Comparison of ENCODE assay signal across 9 cellular contexts in genomic region chr21:36747114-36747814, GRCh38. TPM values are rescaled to one million over a fixed set of nuclear protein-coding genes. Genes with fewer than 3 reads are reported as not detected.
DNase-seq lines count a peak whose midpoint lies in the region; ATAC-seq and TF ChIP-seq lines count a peak whose summit lies in the region.
"Had no signal": no experiment of that assay in that cellular context is flagged by ENCODE, and none has a peak within 500 bp of the region (broad histone marks: within the 10 kb centered on the region; RNA-seq: fewer than 3 reads in every experiment).

No MANE protein-coding gene starts in this region.

- H3K4me1 ChIP-seq in right cardiac atrium (ENCODE audit: control insufficient read depth, insufficient read depth, low read length), result no peaks in the 10 kb centered on the region

- POLR2A ChIA-PET in activated CD8-positive, alpha-beta T cell treated with anti-CD3 and anti-CD28 coated beads, Interleukin-2, amount 10 ng/mL, durations not matched to agents 7 days and 5 days (lab: Charles Lee), result no interaction called here

- no peaks in the 10 kb centered on the region for H3K9me3 ChIP-seq in right cardiac atrium (ENCODE audit: control insufficient read depth, low read length)

- H3K4me1 Mint-ChIP-seq in activated CD8-positive, alpha-beta T cell treated with anti-CD3 and anti-CD28 coated beads, Interleukin-2, amount 10 ng/mL, durations not matched to agents 7 days and 5 days (ENCODE audit: low read depth), result peaks cover 9% of the 10 kb centered on the region

- CTCF ChIA-PET in activated CD8-positive, alpha-beta T cell treated with anti-CD3 and anti-CD28 coated beads, Interleukin-2, amount 10 ng/mL, durations not matched to agents 7 days and 5 days (lab: Charles Lee), result interaction anchor here (1.4 to 1.9 kb wide), 3 partner anchors 11 to 108 kb away, joined by 3 to 4 read pairs (median 4); no protein-coding TSS in a partner anchor

- TF ChIP-seq CTCF in HFF-Myc (IDR thresholded peaks at IDR 0.05; ENCODE audit: low read depth, low read length, missing control alignments) (no peak), GM10266 (IDR thresholded peaks at IDR 0.05; ENCODE audit: control insufficient read depth, insufficient read depth, low read depth, missing control alignments) (no peak)

- TF ChIP-seq POLR2A in GM18505 (IDR thresholded peaks at IDR 0.05; ENCODE audit: borderline replicate concordance, extremely low read depth, insufficient read depth, insufficient read length), result no peak

- intact Hi-C loops in right cardiac atrium (cut with DNase I), result loop anchor here in 1 of 4 donors (10.0 kb wide), 1 partner anchor 178 kb away; no protein-coding TSS in a partner anchor

- 9% methylated on average over 61 of the region's 61 CpGs for WGBS in right cardiac atrium

- peak overlapping the region; percentile 45 for H3K4me3 Mint-ChIP-seq in activated CD8-positive, alpha-beta T cell treated with anti-CD3 and anti-CD28 coated beads, Interleukin-2, amount 10 ng/mL, durations not matched to agents 7 days and 5 days

- no peak overlapping the region for H3K27ac Mint-ChIP-seq in activated CD8-positive, alpha-beta T cell treated with anti-CD3 and anti-CD28 coated beads, Interleukin-2, amount 10 ng/mL, durations not matched to agents 7 days and 5 days

- H3K36me3 Mint-ChIP-seq in activated CD8-positive, alpha-beta T cell treated with anti-CD3 and anti-CD28 coated beads, Interleukin-2, amount 10 ng/mL, durations not matched to agents 7 days and 5 days (ENCODE audit: low read depth), result no peaks in the 10 kb centered on the region

- DNase-seq in HFF-Myc (ENCODE audit: extremely low read depth, low read depth) (no peak), right cardiac atrium (no peak), skeletal muscle cell (ENCODE audit: low read depth) (no peak), GF-D8 (lab: John Stamatoyannopoulos, UW) (no peak), GM10266 (ENCODE audit: extremely low spot score) (no peak)
- no peak for DNase-seq in activated CD8-positive, alpha-beta T cell treated with anti-CD3 and anti-CD28 coated beads, Interleukin-2, amount 10 ng/mL, durations not matched to agents 7 days and 5 days

- H3K9me3 Mint-ChIP-seq in activated CD8-positive, alpha-beta T cell treated with anti-CD3 and anti-CD28 coated beads, Interleukin-2, amount 10 ng/mL, durations not matched to agents 7 days and 5 days (ENCODE audit: insufficient read depth), result no peaks in the 10 kb centered on the region

- no peaks in the 10 kb centered on the region for H3K27me3 ChIP-seq in right cardiac atrium (ENCODE audit: control insufficient read depth, insufficient read depth)

- H3K27ac ChIP-seq in right cardiac atrium (ENCODE audit: low read length), result no peak overlapping the region

- peak overlapping the region; percentile 25; the same call in 1 of the 2 replicates for H3K4me3 ChIP-seq in HFF-Myc (replicated peaks; ENCODE audit: low read depth, low read length)
- peak overlapping the region; percentile 76 for H3K4me3 ChIP-seq in right cardiac atrium (ENCODE audit: low read length)
- peak overlapping the region; percentile 33 for H3K4me3 ChIP-seq in skeletal muscle cell (ENCODE audit: low read depth, low read length)

- peaks cover 47% of the 10 kb centered on the region for H3K27me3 Mint-ChIP-seq in activated CD8-positive, alpha-beta T cell treated with anti-CD3 and anti-CD28 coated beads, Interleukin-2, amount 10 ng/mL, durations not matched to agents 7 days and 5 days (ENCODE audit: low read depth)

- no peak for ATAC-seq in activated CD8-positive, alpha-beta T cell treated with anti-CD3 and anti-CD28 coated beads, Interleukin-2, amount 10 ng/mL, durations not matched to agents 7 days and 5 days
- ATAC-seq in right cardiac atrium (peak; percentile 17 to 19), GM18505 (IDR thresholded peaks at IDR 0.05; ENCODE audit: unreplicated experiment) (no peak), HG03097 (IDR thresholded peaks at IDR 0.05; ENCODE audit: low FRiP score, unreplicated experiment) (no peak)
- ATAC-seq: HCT116 had no signal

RNA-seq across cellular contexts. Expression of gene SIM2, which starts 48.3 kb away (rescaled TPM):
- total RNA-seq in activated CD8-positive, alpha-beta T cell treated with anti-CD3 and anti-CD28 coated beads, Interleukin-2, amount 10 ng/mL, durations not matched to agents 7 days and 5 days, result not detected
- not detected for total RNA-seq in right cardiac atrium
- polyA plus RNA-seq in right cardiac atrium, result not detected

Comparison
In these comparisons a context has a peak if more than half of its experiments do, and no peak if none do; other contexts are left out.
1. H3K4me3 ChIP-seq: peak in every context shown above with its lines; median percentile 76 in right cardiac atrium; 33 in skeletal muscle cell; 25 in HFF-Myc.
2. ATAC-seq: peak in right cardiac atrium (2 of 2); none in activated CD8-positive, alpha-beta T cell treated with anti-CD3 and anti-CD28 coated beads, Interleukin-2, amount 10 ng/mL, durations not matched to agents 7 days and 5 days (single experiment), GM18505 (single experiment) and HG03097 (single experiment).